1 cellular context compared by ENCODE assay signal in genomic region chr14:96727490-96727889, GRCh38.
TF ChIP-seq lines count a peak whose summit lies in the region.

No MANE protein-coding gene starts in this region.

TF ChIP-seq in GM12878, 131 proteins besides CTCF, POLR2A, EP300 and RAD21 (continued from another document):
- no peak for TF ChIP-seq ZBED1 (IDR thresholded peaks at IDR 0.05; ENCODE audit: borderline replicate concordance)
- TF ChIP-seq ATF3 (IDR thresholded peaks at IDR 0.05; ENCODE audit: borderline replicate concordance, extremely low read depth, low read depth, low read length), result no peak
- no peak for TF ChIP-seq NFYA (IDR thresholded peaks at IDR 0.05; ENCODE audit: borderline replicate concordance, low read depth, low read length)
